25 cellular contexts compared by ENCODE assay signal in the genomic region with DNA sequence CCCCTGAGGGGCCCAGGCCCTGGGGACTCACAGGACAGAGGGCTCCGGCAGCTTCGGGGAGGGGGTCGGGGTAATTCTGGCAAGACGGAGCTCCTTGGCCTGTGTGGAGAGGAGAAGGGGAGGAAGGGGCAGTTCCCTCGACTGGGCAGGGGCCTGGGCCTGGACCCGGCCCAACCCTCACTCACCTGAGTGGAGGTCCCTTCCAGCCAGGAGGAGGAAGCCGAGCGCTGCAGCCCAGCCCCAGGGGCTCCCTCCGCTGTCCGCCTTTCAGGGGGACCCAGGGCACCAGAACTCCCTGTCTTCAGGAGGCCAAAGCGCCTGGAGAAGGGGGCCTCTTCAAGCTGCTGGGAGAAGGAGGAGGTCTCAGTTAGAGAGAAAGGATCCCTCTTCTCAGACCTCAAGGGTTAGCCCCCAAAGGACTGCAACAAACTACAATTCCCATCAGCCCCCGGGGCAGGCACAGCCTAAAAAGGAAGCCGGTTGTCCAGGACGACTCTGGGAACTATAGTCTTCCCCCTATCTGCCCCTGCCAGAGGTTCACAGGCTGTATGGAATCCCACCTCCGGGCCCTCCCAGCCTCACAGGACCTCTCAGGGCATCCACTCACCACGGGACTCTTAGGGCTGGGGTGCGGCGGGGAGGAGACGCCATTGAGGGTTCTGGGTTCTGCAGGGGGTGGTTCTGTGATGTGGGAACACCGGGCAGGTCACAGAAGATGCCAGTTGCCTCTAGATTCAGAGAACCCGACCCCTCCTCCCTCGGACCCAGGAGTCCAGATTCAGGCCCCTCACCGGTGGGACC. TPM values are rescaled to one million over a fixed set of nuclear protein-coding genes. Genes with fewer than 3 reads are reported as not detected.
DNase-seq lines count a peak whose midpoint lies in the region; ATAC-seq, FAIRE-seq and TF ChIP-seq lines count a peak whose summit lies in the region.
"Had no signal": no experiment of that assay in that cellular context is flagged by ENCODE, and none has a peak within 500 bp of the region (broad histone marks: within the 10 kb centered on the region; RNA-seq: fewer than 3 reads in every experiment).

No MANE protein-coding gene starts in this region.

- in situ Hi-C loops in SK-MEL-5 (cut with HindIII; ENCODE audit: low pct_unique_long_range_greater_than_20kb, low sequenced_read_pairs), result no loop called here

- TF ChIP-seq CTCF in A673 (conservative IDR thresholded peaks at IDR 0.05; ENCODE audit: low read depth, low read length), result no peak

- H3K4me1 Mint-ChIP-seq in immature natural killer cell, result peaks cover 0 to 3% of the 10 kb centered on the region in 2 donors
- H3K4me1 Mint-ChIP-seq: IgD-negative memory B cell had no signal

- no peaks in the 10 kb centered on the region for H3K27me3 ChIP-seq in A673 (replicated peaks; ENCODE audit: insufficient read depth, low read depth, low read length, poor library complexity)
- H3K27me3 ChIP-seq: esophagus squamous epithelium, ovary, SJSA1, upper lobe of left lung had no signal

- H3K27me3 Mint-ChIP-seq in immature natural killer cell (ENCODE audit: low read depth in 3 of 3), result peaks cover 0 to 2% (median 1%) of the 10 kb centered on the region in 3 donors
- H3K27me3 Mint-ChIP-seq: IgD-negative memory B cell had no signal

- no peak for TF ChIP-seq POLR2A in H54 (IDR thresholded peaks at IDR 0.05; ENCODE audit: low read depth, low read length)

- H3K27ac Mint-ChIP-seq in immature natural killer cell, result no peak overlapping the region

- peaks cover 2% of the 10 kb centered on the region for H3K36me3 ChIP-seq in A673 (ENCODE audit: insufficient read depth, low read length, poor library complexity, severe bottlenecking)
- H3K36me3 ChIP-seq: ovary had no signal

- no peaks in the 10 kb centered on the region for H3K9me3 Mint-ChIP-seq in immature natural killer cell
- H3K9me3 Mint-ChIP-seq: IgD-negative memory B cell had no signal

- ATAC-seq in GM19395 (IDR thresholded peaks at IDR 0.05; ENCODE audit: unreplicated experiment), result no peak
- ATAC-seq: lower lobe of right lung, sciatic nerve had no signal

- H3K27ac ChIP-seq in A673 (ENCODE audit: low read depth, low read length, poor library complexity, severe bottlenecking), result no peak overlapping the region
- H3K27ac ChIP-seq: esophagus squamous epithelium, lower lobe of right lung, ovary, SJSA1, upper lobe of left lung had no signal

- peaks cover 0 to 12% (median 0%) of the 10 kb centered on the region in 3 donors for H3K36me3 Mint-ChIP-seq in immature natural killer cell

- CTCF ChIA-PET in A673 (lab: Charles Lee), result no interaction called here

- FAIRE-seq in H54 (lab: Jason Lieb, UNC), result no peak

- H3K4me3 ChIP-seq in A673 (ENCODE audit: low read depth, low read length, poor library complexity, severe bottlenecking), result no peak overlapping the region
- H3K4me3 ChIP-seq: esophagus squamous epithelium, lower lobe of right lung, ovary, SJSA1, upper lobe of left lung had no signal

- H3K4me3 Mint-ChIP-seq in immature natural killer cell, result no peak overlapping the region
- H3K4me3 Mint-ChIP-seq: IgD-negative memory B cell had no signal

- no peaks in the 10 kb centered on the region for H3K4me1 ChIP-seq in A673 (ENCODE audit: insufficient read depth, low read length, poor library complexity, severe bottlenecking)
- H3K4me1 ChIP-seq: SJSA1 had no signal

- BruUV-seq in A673 (replicated peaks; lab: Mats Ljungman, UMichigan), result no TSS peak

- no peaks in the 10 kb centered on the region for H3K9me3 ChIP-seq in A673 (ENCODE audit: low read depth, low read length, poor library complexity, severe bottlenecking)
- H3K9me3 ChIP-seq: esophagus squamous epithelium, lower lobe of right lung, ovary, SJSA1, upper lobe of left lung had no signal

- POLR2A ChIA-PET in A673 (lab: Charles Lee; ENCODE audit: low non-redundant PET), result no interaction called here

- peak; percentile 51 for DNase-seq in A673 (ENCODE audit: low spot score)
- peak; percentile 96 for DNase-seq in H54 (ENCODE audit: insufficient read length, low spot score)
- DNase-seq in SK-MEL-5 (ENCODE audit: low read depth, low spot score), result peak; percentile 45
- DNase-seq in islet precursor cell, result peak; percentile 65
- no peak for DNase-seq in NCI-H526 treated with DMSO at 0.1 percent for 48 hours (lab: John Stamatoyannopoulos, UW)
- no peak for DNase-seq in immature natural killer cell
- DNase-seq: activated CD8-positive, alpha-beta memory T cell treated with anti-CD3 and anti-CD28 coated beads, Interleukin-2, amount 50 U/mL, for 4 hours; activated gamma-delta T cell; amniotic stem cell; caudate nucleus; effector CD4-positive, alpha-beta T cell; esophagus squamous epithelium; GF-D8; lower lobe of right lung; MV-4-11; NCI-H1930; NCI-H510A; ovary; stimulated activated naive CD8-positive, alpha-beta T cell treated with anti-CD3 and anti-CD28 coated beads, Interleukin-15, Interleukin-2, amounts not matched to agents 100 U/mL and 50 U/mL, for 24 hours had no signal

- intact Hi-C loops in A673 (cut with micrococcal nuclease; ENCODE audit: unreplicated experiment), result no loop called here

RNA-seq across cellular contexts. Expression of gene EPS8L1, which starts 19.8 kb away (rescaled TPM):
- 7.7 and 10.2 TPM in 2 replicates for total RNA-seq in A673 (2021)
- total RNA-seq in SK-MEL-5 (2014; rRNA removed; shearing (Covaris generic)), result 8.1 and 8.7 TPM in 2 replicates
- 5.6 and 9.7 TPM in 2 replicates for polyA plus RNA-seq in SK-MEL-5 (2015; cell fraction: cytosol; rRNA removed)
- 11.6 and 14.7 TPM in 2 replicates for polyA plus RNA-seq in SK-MEL-5 (2015; cell fraction: nucleus; rRNA removed)
- polyA plus RNA-seq in immature natural killer cell, result 1 to 10 TPM; 4.5 to 7.3 (median 6.4) TPM

RNA-seq across cellular contexts. Expression of gene PPP1R12C, which starts 22.0 kb away (rescaled TPM):
- total RNA-seq in A673 (2021), result 85.7 and 94.6 TPM in 2 replicates
- total RNA-seq in SK-MEL-5 (2014; rRNA removed; shearing (Covaris generic)), result 30.0 and 35.1 TPM in 2 replicates
- polyA plus RNA-seq in SK-MEL-5 (2015; cell fraction: cytosol; rRNA removed), result 45.1 and 58.9 TPM in 2 replicates
- 361 and 441 TPM in 2 replicates for polyA plus RNA-seq in SK-MEL-5 (2015; cell fraction: nucleus; rRNA removed)
- 1 to 10 TPM in 2 of 3 donors, under 1 TPM in 1; 0.63 to 8.5 (median 3.5) TPM for polyA plus RNA-seq in immature natural killer cell

RNA-seq across cellular contexts. Expression of gene RDH13, which starts 32.5 kb away (rescaled TPM):
- total RNA-seq in A673 (2021), result 19.0 and 24.4 TPM in 2 replicates
- 18.1 and 20.7 TPM in 2 replicates for total RNA-seq in SK-MEL-5 (2014; rRNA removed; shearing (Covaris generic))
- polyA plus RNA-seq in SK-MEL-5 (2015; cell fraction: cytosol; rRNA removed), result 18.2 and 24.7 TPM in 2 replicates
- 44.7 and 49.7 TPM in 2 replicates for polyA plus RNA-seq in SK-MEL-5 (2015; cell fraction: nucleus; rRNA removed)
- polyA plus RNA-seq in immature natural killer cell, result 10 to 100 TPM in 1 of 3 donors, 1 to 10 TPM in 2; 4.2 to 17.0 (median 4.5) TPM

RNA-seq across cellular contexts. Expression of gene TNNT1, which starts 53.5 kb away (rescaled TPM):
- 37.6 and 54.3 TPM in 2 replicates for total RNA-seq in A673 (2021)
- total RNA-seq in SK-MEL-5 (2014; rRNA removed; shearing (Covaris generic)), result 53.1 and 53.4 TPM in 2 replicates
- polyA plus RNA-seq in SK-MEL-5 (2015; cell fraction: cytosol; rRNA removed), result 22.3 and 28.6 TPM in 2 replicates
- polyA plus RNA-seq in SK-MEL-5 (2015; cell fraction: nucleus; rRNA removed), result 8.2 and 10.2 TPM in 2 replicates
- not detected for polyA plus RNA-seq in immature natural killer cell
- total RNA-seq: glomerular endothelial cell, lower lobe of right lung had no signal
- polyA plus RNA-seq: IgD-negative memory B cell had no signal

RNA-seq across cellular contexts. Expression of gene GP6, which starts 57.4 kb away (rescaled TPM):
- 0.22 TPM in 1 of 2 replicates, not detected in the other for total RNA-seq in A673 (2021)
- not detected in 2 replicates for total RNA-seq in SK-MEL-5 (2014; rRNA removed; shearing (Covaris generic))
- polyA plus RNA-seq in SK-MEL-5 (2015; cell fraction: cytosol; rRNA removed), result 0.24 TPM in 1 of 2 replicates, not detected in the other
- not detected in 2 replicates for polyA plus RNA-seq in SK-MEL-5 (2015; cell fraction: nucleus; rRNA removed)
- under 1 TPM in 2 of 3 donors, not detected in 1; 0.64 to 0.78 TPM for polyA plus RNA-seq in immature natural killer cell
- total RNA-seq: esophagus squamous epithelium, glomerular endothelial cell, SJSA1 had no signal

Comparison
In these comparisons a context has a peak if more than half of its experiments do, and no peak if none do; other contexts are left out.
1. DNase-seq: peak in A673 (single experiment), H54 (single experiment), SK-MEL-5 (single experiment) and islet precursor cell (single experiment); none in NCI-H526 treated with DMSO at 0.1 percent for 48 hours (single experiment) and immature natural killer cell (0 of 3).